In genomic region chr16:85551319-85551978, GRCh38 we compare ENCODE assay signal across 11 cellular contexts.
DNase-seq lines count a peak whose midpoint lies in the region; ATAC-seq and TF ChIP-seq lines count a peak whose summit lies in the region.
"Had no signal": no experiment of that assay in that cellular context is flagged by ENCODE, and none has a peak within 500 bp of the region (broad histone marks: within the 10 kb centered on the region; RNA-seq: fewer than 3 reads in every experiment).

No MANE protein-coding gene starts in this region.

- no peaks in the 10 kb centered on the region for H3K36me3 ChIP-seq in NT2/D1 (ENCODE audit: insufficient read depth, insufficient read length, low read length)

- no peak overlapping the region for H3K4me3 ChIP-seq in NT2/D1 (ENCODE audit: insufficient read length, low read depth)

- no peaks in the 10 kb centered on the region for H3K27me3 ChIP-seq in NT2/D1 (ENCODE audit: insufficient read depth, insufficient read length)

- peak overlapping the region; percentile 21 for H3K4me3 Mint-ChIP-seq in activated naive CD4-positive, alpha-beta T cell treated with anti-CD3 and anti-CD28 coated beads, Interleukin-2, amount 10 ng/mL, durations not matched to agents 7 days and 5 days
- peak overlapping the region; percentile 27 for H3K4me3 Mint-ChIP-seq in endothelial cell (ENCODE audit: unreplicated experiment)
- H3K4me3 Mint-ChIP-seq in stimulated activated naive CD8-positive, alpha-beta T cell treated with anti-CD3 and anti-CD28 coated beads, Interleukin-15, Interleukin-2, amounts not matched to agents 100 ng/mL and 50 ng/mL, for 24 hours: peak overlapping the region; percentile 76

- ATAC-seq in HG03196 (IDR thresholded peaks at IDR 0.05; ENCODE audit: unreplicated experiment) (no peak), GM19463 (IDR thresholded peaks at IDR 0.05; ENCODE audit: unreplicated experiment) (no peak)

- no peaks in the 10 kb centered on the region for H3K9me3 Mint-ChIP-seq in activated naive CD4-positive, alpha-beta T cell treated with anti-CD3 and anti-CD28 coated beads, Interleukin-2, amount 10 ng/mL, durations not matched to agents 7 days and 5 days
- H3K9me3 Mint-ChIP-seq in endothelial cell (ENCODE audit: unreplicated experiment): no peaks in the 10 kb centered on the region
- no peaks in the 10 kb centered on the region for H3K9me3 Mint-ChIP-seq in stimulated activated naive CD8-positive, alpha-beta T cell treated with anti-CD3 and anti-CD28 coated beads, Interleukin-15, Interleukin-2, amounts not matched to agents 100 ng/mL and 50 ng/mL, for 24 hours

- no peaks in the 10 kb centered on the region for H3K9me3 ChIP-seq in NT2/D1 (ENCODE audit: insufficient read depth, low read length)
- H3K9me3 ChIP-seq: SK-N-SH had no signal

- H3K9ac ChIP-seq in NT2/D1 (ENCODE audit: insufficient read length, low read depth): peak overlapping the region; percentile 36
- H3K9ac ChIP-seq: SK-N-SH had no signal

- no peak overlapping the region for H3K27ac Mint-ChIP-seq in activated naive CD4-positive, alpha-beta T cell treated with anti-CD3 and anti-CD28 coated beads, Interleukin-2, amount 10 ng/mL, durations not matched to agents 7 days and 5 days
- no peak overlapping the region for H3K27ac Mint-ChIP-seq in endothelial cell (ENCODE audit: unreplicated experiment)
- peak overlapping the region; percentile 91 for H3K27ac Mint-ChIP-seq in stimulated activated naive CD8-positive, alpha-beta T cell treated with anti-CD3 and anti-CD28 coated beads, Interleukin-15, Interleukin-2, amounts not matched to agents 100 ng/mL and 50 ng/mL, for 24 hours

- no peak for DNase-seq in activated naive CD4-positive, alpha-beta T cell treated with anti-CD3 and anti-CD28 coated beads, Interleukin-2, amount 10 ng/mL, durations not matched to agents 7 days and 5 days
- no peak for DNase-seq in activated naive CD4-positive, alpha-beta T cell treated with anti-CD3 and anti-CD28 coated beads, Interleukin-2, amount 50 U/mL, for 16 hours
- DNase-seq in NT2/D1 (ENCODE audit: low read depth, low spot score): no peak
- DNase-seq in endothelial cell (ENCODE audit: low spot score): no peak
- DNase-seq in Kasumi-1 (lab: John Stamatoyannopoulos, UW): no peak
- DNase-seq: SK-N-SH; stimulated activated CD4-positive, alpha-beta T cell treated with anti-CD3 and anti-CD28 coated beads, Interleukin-12 subunit alpha, Interleukin-12 subunit beta, amount 100 ng/mL, for 4 hours; stimulated activated naive CD4-positive, alpha-beta T cell had no signal

- CTCF ChIA-PET in activated naive CD4-positive, alpha-beta T cell treated with anti-CD3 and anti-CD28 coated beads, Interleukin-2, amount 10 ng/mL, durations not matched to agents 7 days and 5 days (lab: Charles Lee): interaction anchor here (1.1 to 1.5 kb wide), 2 partner anchors 65 to 135 kb away, joined by 3 to 5 read pairs; no protein-coding TSS in a partner anchor

- TF ChIP-seq CTCF in endothelial cell (IDR thresholded peaks at IDR 0.05; ENCODE audit: unreplicated experiment): no peak

- peaks cover 44% of the 10 kb centered on the region for H3K27me3 Mint-ChIP-seq in activated naive CD4-positive, alpha-beta T cell treated with anti-CD3 and anti-CD28 coated beads, Interleukin-2, amount 10 ng/mL, durations not matched to agents 7 days and 5 days
- peaks cover 14% of the 10 kb centered on the region for H3K27me3 Mint-ChIP-seq in endothelial cell (ENCODE audit: unreplicated experiment)
- no peaks in the 10 kb centered on the region for H3K27me3 Mint-ChIP-seq in stimulated activated naive CD8-positive, alpha-beta T cell treated with anti-CD3 and anti-CD28 coated beads, Interleukin-15, Interleukin-2, amounts not matched to agents 100 ng/mL and 50 ng/mL, for 24 hours

- H3K36me3 Mint-ChIP-seq in activated naive CD4-positive, alpha-beta T cell treated with anti-CD3 and anti-CD28 coated beads, Interleukin-2, amount 10 ng/mL, durations not matched to agents 7 days and 5 days: no peaks in the 10 kb centered on the region
- H3K36me3 Mint-ChIP-seq in endothelial cell (ENCODE audit: low read depth, unreplicated experiment): no peaks in the 10 kb centered on the region
- no peaks in the 10 kb centered on the region for H3K36me3 Mint-ChIP-seq in stimulated activated naive CD8-positive, alpha-beta T cell treated with anti-CD3 and anti-CD28 coated beads, Interleukin-15, Interleukin-2, amounts not matched to agents 100 ng/mL and 50 ng/mL, for 24 hours (ENCODE audit: low read depth)

- H3K4me1 ChIP-seq in NT2/D1 (ENCODE audit: insufficient read depth, insufficient read length): peaks cover 23% of the 10 kb centered on the region

- peaks cover 16% of the 10 kb centered on the region for H3K4me1 Mint-ChIP-seq in activated naive CD4-positive, alpha-beta T cell treated with anti-CD3 and anti-CD28 coated beads, Interleukin-2, amount 10 ng/mL, durations not matched to agents 7 days and 5 days
- H3K4me1 Mint-ChIP-seq in endothelial cell (ENCODE audit: unreplicated experiment): peaks cover 19% of the 10 kb centered on the region
- H3K4me1 Mint-ChIP-seq in stimulated activated naive CD8-positive, alpha-beta T cell treated with anti-CD3 and anti-CD28 coated beads, Interleukin-15, Interleukin-2, amounts not matched to agents 100 ng/mL and 50 ng/mL, for 24 hours (ENCODE audit: low read depth): peaks cover 45% of the 10 kb centered on the region

Comparison
In these comparisons a context has a peak if more than half of its experiments do, and no peak if none do; other contexts are left out.
1. H3K4me3 Mint-ChIP-seq: peak in every context shown above with its lines; median percentile 76 in stimulated activated naive CD8-positive, alpha-beta T cell treated with anti-CD3 and anti-CD28 coated beads, Interleukin-15, Interleukin-2, amounts not matched to agents 100 ng/mL and 50 ng/mL, for 24 hours; 27 in endothelial cell; 21 in activated naive CD4-positive, alpha-beta T cell treated with anti-CD3 and anti-CD28 coated beads, Interleukin-2, amount 10 ng/mL, durations not matched to agents 7 days and 5 days.